11 cellular contexts compared by ENCODE assay signal in the genomic region with DNA sequence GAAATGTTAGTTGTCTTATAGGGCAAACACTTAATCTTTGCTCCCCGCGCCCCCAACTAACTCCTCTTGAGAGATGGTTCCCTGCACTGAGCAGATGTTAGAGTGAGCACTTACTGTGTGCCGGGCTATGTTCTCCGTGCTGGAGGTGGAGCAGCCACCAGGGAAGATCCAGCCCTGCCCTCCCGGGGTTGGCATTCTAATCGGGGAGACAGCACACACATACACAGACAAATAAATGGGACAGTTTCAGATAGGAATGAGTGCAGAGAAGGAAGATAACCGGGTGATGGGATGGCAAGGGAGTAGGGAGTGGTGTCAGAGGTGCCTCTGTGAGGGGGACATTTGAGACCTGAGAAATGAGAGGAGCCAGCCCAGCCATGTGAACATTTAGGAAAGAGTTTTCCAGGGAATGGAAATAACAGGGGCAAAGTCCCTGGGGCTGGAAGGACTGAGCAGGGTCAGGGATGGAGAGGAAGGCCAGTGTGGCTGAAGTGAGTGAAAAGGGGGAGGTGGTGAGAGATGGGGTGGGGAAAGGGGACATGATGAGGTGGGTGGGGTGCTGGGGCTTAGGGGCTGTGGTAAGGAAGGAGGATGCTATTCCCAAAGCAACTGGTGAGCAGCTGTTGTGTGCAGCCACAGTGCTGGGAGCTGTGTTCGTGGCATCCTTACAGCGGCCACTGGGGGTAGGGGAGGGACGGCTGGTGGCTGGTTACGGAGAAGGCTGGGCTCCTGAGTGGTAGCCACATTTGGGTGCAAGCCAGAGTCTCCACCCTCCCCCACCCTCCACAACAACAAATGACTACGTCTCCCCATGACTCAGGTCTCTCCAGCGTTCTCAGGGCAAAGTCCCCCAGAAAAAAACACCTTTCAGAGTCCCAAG. TPM values are rescaled to one million over a fixed set of nuclear protein-coding genes. Genes with fewer than 3 reads are reported as not detected.
A peak's percentile ranks its signal among the peaks of the same experiment; 100 is the strongest.
DNase-seq lines count a peak whose midpoint lies in the region; ATAC-seq, FAIRE-seq and TF ChIP-seq lines count a peak whose summit lies in the region.
"Had no signal": no experiment of that assay in that cellular context is flagged by ENCODE, and none has a peak within 500 bp of the region (broad histone marks: within the 10 kb centered on the region; RNA-seq: fewer than 3 reads in every experiment).

No MANE protein-coding gene starts in this region.

- peak; percentile 96 for FAIRE-seq in endothelial cell of umbilical vein (lab: Jason Lieb, UNC)
- FAIRE-seq: D721Med had no signal

- TF ChIP-seq CTCF in endothelial cell of umbilical vein (IDR thresholded peaks at IDR 0.05; ENCODE audit: extremely low read depth in 1 of 2, insufficient read depth in 1 of 2, low read depth in 1 of 2, low read length in 2 of 2) (peak in 1 of 2 donors; percentile 41), mucosa of descending colon (IDR thresholded peaks at IDR 0.05) (no peak)

- no peaks in the 10 kb centered on the region for H3K36me3 ChIP-seq in endothelial cell of umbilical vein (ENCODE audit: control insufficient read depth in 2 of 2, extremely low read depth in 1 of 2, insufficient read depth in 2 of 2, low read length in 2 of 2)
- H3K36me3 ChIP-seq in mucosa of descending colon (ENCODE audit: low read depth), result no peaks in the 10 kb centered on the region
- H3K36me3 ChIP-seq: ovary had no signal

- DNase-seq in AG20443 (ENCODE audit: low spot score) (peak; percentile 64), HT-29 (ENCODE audit: low spot score) (peak; percentile 28), endothelial cell of umbilical vein (ENCODE audit: low read depth, low spot score) (peak; percentile 70), mucosa of descending colon (peak in 2 of 3 donors; percentile 57 to 75), NCI-H2081 treated with DMSO at 0.1 percent for 48 hours (lab: John Stamatoyannopoulos, UW) (no peak), NCI-H187 treated with DMSO at 0.1 percent for 48 hours (lab: John Stamatoyannopoulos, UW) (no peak), DMS79 (lab: John Stamatoyannopoulos, UW) (no peak)
- DNase-seq: activated CD4-positive, CD25-positive, alpha-beta regulatory T cell treated with anti-CD3 and anti-CD28 coated beads, Interleukin-2, amount 50 U/mL, for 72 hours had no signal

- peak overlapping the region; percentile 62 for H3K4me2 ChIP-seq in endothelial cell of umbilical vein (ENCODE audit: insufficient read depth, low read length)

- H3K27ac ChIP-seq in endothelial cell of umbilical vein (ENCODE audit: insufficient read depth, low read depth, low read length), result peak overlapping the region; percentile 93
- H3K27ac ChIP-seq: ovary had no signal

- H3K9ac ChIP-seq in endothelial cell of umbilical vein (replicated peaks; ENCODE audit: extremely low read depth, insufficient read depth, low read length), result peak overlapping the region; percentile 80

- H3K79me2 ChIP-seq in endothelial cell of umbilical vein (ENCODE audit: control insufficient read depth, insufficient read depth, low read length), result no peaks in the 10 kb centered on the region

- no peaks in the 10 kb centered on the region for H3K27me3 ChIP-seq in endothelial cell of umbilical vein (ENCODE audit: control insufficient read depth in 2 of 2, insufficient read depth in 2 of 2, low read length in 2 of 2)
- H3K27me3 ChIP-seq: ovary had no signal

- no peaks in the 10 kb centered on the region for H4K20me1 ChIP-seq in endothelial cell of umbilical vein (replicated peaks; ENCODE audit: control insufficient read depth, extremely low read depth, insufficient read depth, low read length)

- H3K9me3 ChIP-seq in endothelial cell of umbilical vein (replicated peaks; ENCODE audit: control insufficient read depth, insufficient read depth, low read length) (no peaks in the 10 kb centered on the region), mucosa of descending colon (no peaks in the 10 kb centered on the region)
- H3K9me3 ChIP-seq: ovary had no signal

- no peaks in the 10 kb centered on the region for H3K9me1 ChIP-seq in endothelial cell of umbilical vein (replicated peaks; ENCODE audit: control insufficient read depth, extremely low read depth, insufficient read depth, low read length)

- CTCF ChIA-PET in endothelial cell of umbilical vein (lab: Charles Lee), result interaction anchor here (1.0 to 2.0 kb wide), 3 partner anchors 10 to 118 kb away, joined by 3 to 5 read pairs (median 3); no protein-coding TSS in a partner anchor

- POLR2A ChIA-PET in endothelial cell of umbilical vein (lab: Charles Lee), result no interaction called here

- peak overlapping the region; percentile 24 for H2AFZ ChIP-seq in endothelial cell of umbilical vein (ENCODE audit: low read depth, low read length)

- BruUV-seq in endothelial cell of umbilical vein (replicated peaks; lab: Mats Ljungman, UMichigan), result no TSS peak

- no peak overlapping the region for H3K4me3 ChIP-seq in endothelial cell of umbilical vein (replicated peaks in 1 of 3; ENCODE audit: insufficient read depth in 1 of 3, low read depth in 1 of 3, low read length in 3 of 3)
- no peak overlapping the region for H3K4me3 ChIP-seq in mucosa of descending colon
- H3K4me3 ChIP-seq: ovary had no signal

- H3K4me1 ChIP-seq in endothelial cell of umbilical vein (ENCODE audit: control insufficient read depth, extremely low read depth, insufficient read depth, low read length) (peaks cover 44% of the 10 kb centered on the region), mucosa of descending colon (ENCODE audit: low read depth) (peaks cover 28% of the 10 kb centered on the region)

- peak; percentile 77 for ATAC-seq in mucosa of descending colon
- no peak for ATAC-seq in HG02759 (IDR thresholded peaks at IDR 0.05; ENCODE audit: unreplicated experiment)

- no peak for TF ChIP-seq POLR2A in endothelial cell of umbilical vein (IDR thresholded peaks at IDR 0.05; ENCODE audit: low read depth, low read length)

- dilution Hi-C loops in endothelial cell of umbilical vein (cut with MboI; ENCODE audit: extremely low pct_ligation_motif_present, low sequenced_read_pairs), result no loop called here

- intact Hi-C loops in endothelial cell of umbilical vein (cut with micrococcal nuclease), result loop anchor here (10.0 kb wide), 2 partner anchors 241 to 369 kb away; no protein-coding TSS in a partner anchor
- intact Hi-C loops in mucosa of descending colon (cut with DNase I, micrococcal nuclease), result no loop called here

TF ChIP-seq in endothelial cell of umbilical vein, 7 proteins besides CTCF, POLR2A, EP300 and RAD21:
- no peak for TF ChIP-seq MYC (IDR thresholded peaks at IDR 0.05; ENCODE audit: low read depth, low read length)
- TF ChIP-seq FOS (IDR thresholded peaks at IDR 0.05; ENCODE audit: borderline replicate concordance, insufficient read depth, low read length), result peak; percentile 34
- no peak for TF ChIP-seq GATA2 (IDR thresholded peaks at IDR 0.05; ENCODE audit: insufficient read depth, insufficient read length, low read depth, low read length)
- no peak for TF ChIP-seq EZH2 (IDR thresholded peaks at IDR 0.05; ENCODE audit: borderline replicate concordance, low read depth, low read length, severe bottlenecking)
- TF ChIP-seq, protein P1, sequence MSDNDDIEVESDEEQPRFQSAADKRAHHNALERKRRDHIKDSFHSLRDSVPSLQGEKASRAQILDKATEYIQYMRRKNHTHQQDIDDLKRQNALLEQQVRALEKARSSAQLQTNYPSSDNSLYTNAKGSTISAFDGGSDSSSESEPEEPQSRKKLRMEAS (IDR thresholded peaks at IDR 0.05; ENCODE audit: insufficient read depth, insufficient read length), result no peak
- no peak for TF ChIP-seq POLR2AphosphoS5 (IDR thresholded peaks at IDR 0.05; ENCODE audit: insufficient read depth, low read depth, low read length)
- peak; percentile 35 for TF ChIP-seq JUN (IDR thresholded peaks at IDR 0.05; ENCODE audit: borderline replicate concordance, insufficient read depth, insufficient read length, low read depth)

RNA-seq across cellular contexts. Expression of a gene that starts 15.4 kb away (rescaled TPM):
- not detected in 2 replicates for total RNA-seq in HT-29 (2014; rRNA removed; shearing (Covaris generic))
- total RNA-seq in endothelial cell of umbilical vein, result 134 and 141 TPM in 2 replicates
- polyA plus RNA-seq in endothelial cell of umbilical vein, result 45.4 and 49.6 TPM in 2 replicates
- 64.1 and 67.3 TPM in 2 replicates for polyA plus RNA-seq in endothelial cell of umbilical vein (2011; cell fraction: cytosol; rRNA removed)
- polyA plus RNA-seq in endothelial cell of umbilical vein (2011; cell fraction: nucleus; rRNA removed), result 75.7 and 82.0 TPM in 2 replicates
- 84.4 and 85.0 TPM in 2 replicates for polyA plus RNA-seq in endothelial cell of umbilical vein (2012)
- polyA minus RNA-seq in endothelial cell of umbilical vein, result 101 and 111 TPM in 2 replicates
- not detected for polyA minus RNA-seq in endothelial cell of umbilical vein (2011; cell fraction: cytosol; rRNA and poly(A)+ RNA removed)
- polyA minus RNA-seq in endothelial cell of umbilical vein (2011; cell fraction: nucleus; rRNA and poly(A)+ RNA removed), result 93.1 and 98.3 TPM in 2 replicates
- total RNA-seq in mucosa of descending colon, result 10 to 100 TPM in 1 of 3 donors, 1 to 10 TPM in 2; 6.1 to 15.1 (median 9.2) TPM

Comparison
In these comparisons a context has a peak if more than half of its experiments do, and no peak if none do; other contexts are left out.
1. DNase-seq: peak in AG20443 (single experiment), HT-29 (single experiment), endothelial cell of umbilical vein (single experiment) and mucosa of descending colon (2 of 3); none in NCI-H2081 treated with DMSO at 0.1 percent for 48 hours (single experiment), NCI-H187 treated with DMSO at 0.1 percent for 48 hours (single experiment) and DMS79 (single experiment).